In the genomic region with DNA sequence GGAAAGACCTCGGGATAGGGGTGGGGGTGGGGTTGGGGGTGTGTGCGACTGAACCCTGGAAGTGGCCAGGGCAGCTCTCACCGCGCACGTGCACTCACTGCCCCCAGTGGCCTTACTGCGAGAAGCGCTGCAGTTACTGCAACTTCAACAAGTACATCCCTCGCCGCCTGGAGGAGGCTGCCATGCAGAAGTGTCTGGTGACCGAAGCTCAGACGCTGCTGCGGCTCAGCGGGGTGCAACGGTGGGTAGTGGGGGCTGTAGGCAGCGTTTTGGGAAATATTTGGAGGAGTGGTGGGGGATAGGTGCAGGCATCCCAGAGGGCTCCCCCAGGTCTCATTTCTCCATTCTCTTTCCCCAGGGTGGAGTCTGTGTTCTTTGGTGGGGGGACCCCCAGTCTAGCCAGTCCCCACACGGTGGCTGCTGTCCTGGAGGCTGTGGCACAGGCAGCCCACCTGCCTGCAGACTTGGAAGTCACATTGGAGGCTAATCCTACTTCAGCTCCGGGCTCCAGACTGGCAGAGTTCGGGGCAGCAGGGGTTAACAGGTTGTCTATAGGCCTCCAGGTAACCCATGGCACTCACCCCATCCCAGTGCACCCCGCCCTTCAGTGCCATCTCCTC, we compare ENCODE assay signal across 8 cellular contexts. TPM values are rescaled to one million over a fixed set of nuclear protein-coding genes. Genes with fewer than 3 reads are reported as not detected.
A peak's percentile ranks its signal among the peaks of the same experiment; 100 is the strongest.
DNase-seq lines count a peak whose midpoint lies in the region; ATAC-seq and TF ChIP-seq lines count a peak whose summit lies in the region.

No MANE protein-coding gene starts in this region.

- H3K9me3 ChIP-seq in ES-I3 (ENCODE audit: control insufficient read depth, insufficient read depth, low read length) (no peaks in the 10 kb centered on the region), Peyer's patch (no peaks in the 10 kb centered on the region)

- peak overlapping the region; percentile 91 for H3K4me3 Mint-ChIP-seq in activated T-helper 1 cell treated with anti-CD3 and anti-CD28 coated beads, Interleukin-12 subunit alpha, Interleukin-12 subunit beta, Interleukin-2, Interleukin-4 antibody, amounts not matched to agents 30 ng/mL and 10 ng/mL and 1 ng/mL, durations not matched to agents 14 hours and 24 hours and 36 hours
- H3K4me3 Mint-ChIP-seq in natural killer cell treated with Interleukin-12 subunit alpha and Interleukin-12 subunit beta and Interleukin-15 and Interleukin-18, amount 100 ng/mL, for 72 hours: peak overlapping the region; percentile 84

- no peak for TF ChIP-seq POLR2A in Peyer's patch (IDR thresholded peaks at IDR 0.05)

- peak overlapping the region; percentile 89 for H2AFZ ChIP-seq in KMS-11 (ENCODE audit: low read depth)

- no peaks in the 10 kb centered on the region for H3K27me3 ChIP-seq in KMS-11 (ENCODE audit: insufficient read depth, low read depth)
- no peaks in the 10 kb centered on the region for H3K27me3 ChIP-seq in Peyer's patch

- intact Hi-C loops in activated T-helper 1 cell treated with anti-CD3 and anti-CD28 coated beads, Interleukin-12 subunit alpha, Interleukin-12 subunit beta, Interleukin-2, Interleukin-4 antibody, amounts not matched to agents 30 ng/mL and 10 ng/mL and 1 ng/mL, durations not matched to agents 14 hours and 24 hours and 36 hours (cut with micrococcal nuclease): loop anchor here (1.0 to 5.0 kb wide), 5 partner anchors 29 to 227 kb away; a partner anchor contains a TSS

- H3K4me1 ChIP-seq in ES-I3 (ENCODE audit: insufficient read depth, low read length) (peaks cover 6% of the 10 kb centered on the region; the same call in 1 of the 2 replicates), KMS-11 (ENCODE audit: low read depth, poor library complexity, severe bottlenecking) (peaks cover 26% of the 10 kb centered on the region), Peyer's patch (peaks cover 0 to 21% (median 5%) of the 10 kb centered on the region in 4 donors)

- peak overlapping the region; percentile 83; the same call in 1 of the 2 replicates for H3K9ac ChIP-seq in ES-I3 (ENCODE audit: low read depth, low read length)
- H3K9ac ChIP-seq in KMS-11: peak overlapping the region; percentile 78; the same call in 1 of the 2 replicates

- peaks cover 16% of the 10 kb centered on the region for H3K36me3 Mint-ChIP-seq in activated T-helper 1 cell treated with anti-CD3 and anti-CD28 coated beads, Interleukin-12 subunit alpha, Interleukin-12 subunit beta, Interleukin-2, Interleukin-4 antibody, amounts not matched to agents 30 ng/mL and 10 ng/mL and 1 ng/mL, durations not matched to agents 14 hours and 24 hours and 36 hours (ENCODE audit: low read depth)
- peaks cover 6% of the 10 kb centered on the region for H3K36me3 Mint-ChIP-seq in natural killer cell treated with Interleukin-12 subunit alpha and Interleukin-12 subunit beta and Interleukin-15 and Interleukin-18, amount 100 ng/mL, for 72 hours

- no peaks in the 10 kb centered on the region for H3K9me3 Mint-ChIP-seq in activated T-helper 1 cell treated with anti-CD3 and anti-CD28 coated beads, Interleukin-12 subunit alpha, Interleukin-12 subunit beta, Interleukin-2, Interleukin-4 antibody, amounts not matched to agents 30 ng/mL and 10 ng/mL and 1 ng/mL, durations not matched to agents 14 hours and 24 hours and 36 hours
- no peaks in the 10 kb centered on the region for H3K9me3 Mint-ChIP-seq in natural killer cell treated with Interleukin-12 subunit alpha and Interleukin-12 subunit beta and Interleukin-15 and Interleukin-18, amount 100 ng/mL, for 72 hours

- H3K36me3 ChIP-seq in ES-I3 (ENCODE audit: insufficient read depth, low read length) (peaks cover 9% of the 10 kb centered on the region; the same call in 1 of the 2 replicates), KMS-11 (ENCODE audit: insufficient read depth) (no peaks in the 10 kb centered on the region), Peyer's patch (peaks cover 0 to 21% (median 0%) of the 10 kb centered on the region in 3 donors)

- peak in 1 of 2 donors; percentile 45 for ATAC-seq in natural killer cell treated with Interleukin-12 subunit alpha and Interleukin-12 subunit beta and Interleukin-15 and Interleukin-18, amount 100 ng/mL, for 72 hours
- peak; percentile 30 for ATAC-seq in stimulated activated naive CD8-positive, alpha-beta T cell treated with anti-CD3 and anti-CD28 coated beads, Interleukin-15, Interleukin-2, amounts not matched to agents 100 U/mL and 50 U/mL, for 24 hours
- ATAC-seq in GM18873 (IDR thresholded peaks at IDR 0.05; ENCODE audit: low FRiP score, unreplicated experiment): no peak

- no peak; the same call in none of the 2 replicates for TF ChIP-seq CTCF in KMS-11 (conservative IDR thresholded peaks at IDR 0.05; ENCODE audit: low read depth, low read length)
- peak; percentile 22 to 67 (median 58) for TF ChIP-seq CTCF in Peyer's patch (IDR thresholded peaks at IDR 0.05)
- TF ChIP-seq CTCF in fibroblast of mammary gland (conservative IDR thresholded peaks at IDR 0.05; ENCODE audit: control insufficient read depth, insufficient read depth, low read depth, low read length): peak; percentile 48

- peak overlapping the region; percentile 37 for H3K27ac Mint-ChIP-seq in activated T-helper 1 cell treated with anti-CD3 and anti-CD28 coated beads, Interleukin-12 subunit alpha, Interleukin-12 subunit beta, Interleukin-2, Interleukin-4 antibody, amounts not matched to agents 30 ng/mL and 10 ng/mL and 1 ng/mL, durations not matched to agents 14 hours and 24 hours and 36 hours
- H3K27ac Mint-ChIP-seq in natural killer cell treated with Interleukin-12 subunit alpha and Interleukin-12 subunit beta and Interleukin-15 and Interleukin-18, amount 100 ng/mL, for 72 hours: peak overlapping the region; percentile 67 to 87

- H3K79me2 ChIP-seq in KMS-11 (ENCODE audit: insufficient read depth, low read depth): peaks cover 11% of the 10 kb centered on the region; the same call in 1 of the 2 replicates

- H3K4me1 Mint-ChIP-seq in activated T-helper 1 cell treated with anti-CD3 and anti-CD28 coated beads, Interleukin-12 subunit alpha, Interleukin-12 subunit beta, Interleukin-2, Interleukin-4 antibody, amounts not matched to agents 30 ng/mL and 10 ng/mL and 1 ng/mL, durations not matched to agents 14 hours and 24 hours and 36 hours (ENCODE audit: low read depth): peaks cover 27% of the 10 kb centered on the region
- H3K4me1 Mint-ChIP-seq in natural killer cell treated with Interleukin-12 subunit alpha and Interleukin-12 subunit beta and Interleukin-15 and Interleukin-18, amount 100 ng/mL, for 72 hours (ENCODE audit: low read depth in 2 of 2): peaks cover 26 to 28% of the 10 kb centered on the region in 2 donors

- H3K27me3 Mint-ChIP-seq in activated T-helper 1 cell treated with anti-CD3 and anti-CD28 coated beads, Interleukin-12 subunit alpha, Interleukin-12 subunit beta, Interleukin-2, Interleukin-4 antibody, amounts not matched to agents 30 ng/mL and 10 ng/mL and 1 ng/mL, durations not matched to agents 14 hours and 24 hours and 36 hours (ENCODE audit: insufficient read depth): peaks cover 6% of the 10 kb centered on the region
- peaks cover 0 to 3% of the 10 kb centered on the region in 2 donors for H3K27me3 Mint-ChIP-seq in natural killer cell treated with Interleukin-12 subunit alpha and Interleukin-12 subunit beta and Interleukin-15 and Interleukin-18, amount 100 ng/mL, for 72 hours

- peak overlapping the region; percentile 71; the same call in 1 of the 2 replicates for H3K27ac ChIP-seq in KMS-11
- peak overlapping the region; percentile 82 to 90 (median 90) for H3K27ac ChIP-seq in Peyer's patch

- peak overlapping the region; percentile 93 for H3K4me2 ChIP-seq in KMS-11

- DNase-seq in Peyer's patch (peak; percentile 79 to 91 (median 86)), fibroblast of mammary gland (ENCODE audit: low read depth) (peak; percentile 77)
- DNase-seq in activated T-helper 1 cell treated with anti-CD3 and anti-CD28 coated beads, Interleukin-12 subunit alpha, Interleukin-12 subunit beta, Interleukin-2, Interleukin-4 antibody, amounts not matched to agents 30 ng/mL and 10 ng/mL and 1 ng/mL, durations not matched to agents 14 hours and 24 hours and 36 hours (ENCODE audit: low spot score): peak; percentile 35
- DNase-seq in natural killer cell treated with Interleukin-12 subunit alpha and Interleukin-12 subunit beta and Interleukin-15 and Interleukin-18, amount 100 ng/mL, for 72 hours (ENCODE audit: low spot score): peak; percentile 62
- peak; percentile 72 for DNase-seq in stimulated activated naive CD8-positive, alpha-beta T cell treated with anti-CD3 and anti-CD28 coated beads, Interleukin-15, Interleukin-2, amounts not matched to agents 100 U/mL and 50 U/mL, for 24 hours

- H3K4me3 ChIP-seq in KMS-11 (IDR thresholded peaks at IDR 0.05; ENCODE audit: insufficient read depth, low read depth, low read length): peak overlapping the region; percentile 70
- peak overlapping the region; percentile 71 to 81 (median 73) for H3K4me3 ChIP-seq in Peyer's patch
- peak overlapping the region; percentile 89 for H3K4me3 ChIP-seq in fibroblast of mammary gland (ENCODE audit: control insufficient read depth, low read depth, low read length)

- no peaks in the 10 kb centered on the region for H4K20me1 ChIP-seq in KMS-11 (ENCODE audit: insufficient read depth)

RNA-seq across cellular contexts. Expression of a gene that starts 1.0 kb away (rescaled TPM):
- total RNA-seq in Peyer's patch: 10 to 100 TPM; 24.3 to 53.4 (median 39.5) TPM
- total RNA-seq in activated T-helper 1 cell treated with anti-CD3 and anti-CD28 coated beads, Interleukin-12 subunit alpha, Interleukin-12 subunit beta, Interleukin-2, Interleukin-4 antibody, amounts not matched to agents 30 ng/mL and 10 ng/mL and 1 ng/mL, durations not matched to agents 14 hours and 24 hours and 36 hours: 53.4 and 54.2 TPM in 2 replicates
- total RNA-seq in natural killer cell treated with Interleukin-12 subunit alpha and Interleukin-12 subunit beta and Interleukin-15 and Interleukin-18, amount 100 ng/mL, for 72 hours: 10 to 100 TPM; 34.3 to 54.2 TPM

RNA-seq across cellular contexts. Expression of a gene that starts 11.0 kb away (rescaled TPM):
- 10 to 100 TPM in 2 of 4 donors, 1 to 10 TPM in 2; 7.4 to 24.6 (median 14.7) TPM for total RNA-seq in Peyer's patch
- not detected in 2 replicates for total RNA-seq in activated T-helper 1 cell treated with anti-CD3 and anti-CD28 coated beads, Interleukin-12 subunit alpha, Interleukin-12 subunit beta, Interleukin-2, Interleukin-4 antibody, amounts not matched to agents 30 ng/mL and 10 ng/mL and 1 ng/mL, durations not matched to agents 14 hours and 24 hours and 36 hours
- total RNA-seq in natural killer cell treated with Interleukin-12 subunit alpha and Interleukin-12 subunit beta and Interleukin-15 and Interleukin-18, amount 100 ng/mL, for 72 hours: not detected

RNA-seq across cellular contexts. Expression of a gene that starts 28.6 kb away (rescaled TPM):
- total RNA-seq in Peyer's patch: 1 to 10 TPM in 1 of 4 donors, under 1 TPM in 1, not detected in 2; 0.53 to 1.1 TPM
- 2.6 and 3.8 TPM in 2 replicates for total RNA-seq in activated T-helper 1 cell treated with anti-CD3 and anti-CD28 coated beads, Interleukin-12 subunit alpha, Interleukin-12 subunit beta, Interleukin-2, Interleukin-4 antibody, amounts not matched to agents 30 ng/mL and 10 ng/mL and 1 ng/mL, durations not matched to agents 14 hours and 24 hours and 36 hours
- total RNA-seq in natural killer cell treated with Interleukin-12 subunit alpha and Interleukin-12 subunit beta and Interleukin-15 and Interleukin-18, amount 100 ng/mL, for 72 hours: 1 to 10 TPM; 1.1 to 2.8 TPM

RNA-seq across cellular contexts. Expression of a gene that starts 52.9 kb away (rescaled TPM):
- 10 to 100 TPM in 2 of 4 donors, 1 to 10 TPM in 2; 3.0 to 17.3 (median 13.0) TPM for total RNA-seq in Peyer's patch
- not detected in 2 replicates for total RNA-seq in activated T-helper 1 cell treated with anti-CD3 and anti-CD28 coated beads, Interleukin-12 subunit alpha, Interleukin-12 subunit beta, Interleukin-2, Interleukin-4 antibody, amounts not matched to agents 30 ng/mL and 10 ng/mL and 1 ng/mL, durations not matched to agents 14 hours and 24 hours and 36 hours
- not detected for total RNA-seq in natural killer cell treated with Interleukin-12 subunit alpha and Interleukin-12 subunit beta and Interleukin-15 and Interleukin-18, amount 100 ng/mL, for 72 hours

RNA-seq across cellular contexts. Expression of a gene that starts 53.6 kb away (rescaled TPM):
- total RNA-seq in Peyer's patch: 100 to 1,000 TPM; 143 to 278 (median 189) TPM
- 8.8 and 11.3 TPM in 2 replicates for total RNA-seq in activated T-helper 1 cell treated with anti-CD3 and anti-CD28 coated beads, Interleukin-12 subunit alpha, Interleukin-12 subunit beta, Interleukin-2, Interleukin-4 antibody, amounts not matched to agents 30 ng/mL and 10 ng/mL and 1 ng/mL, durations not matched to agents 14 hours and 24 hours and 36 hours
- total RNA-seq in natural killer cell treated with Interleukin-12 subunit alpha and Interleukin-12 subunit beta and Interleukin-15 and Interleukin-18, amount 100 ng/mL, for 72 hours: 10 to 100 TPM in 1 of 2 donors, 1 to 10 TPM in 1; 6.9 to 13.4 TPM

Comparison
In these comparisons a context has a peak if more than half of its experiments do, and no peak if none do; other contexts are left out.
1. DNase-seq: peak in every context shown above with its lines; median percentile 86 in Peyer's patch; 77 in fibroblast of mammary gland; 72 in stimulated activated naive CD8-positive, alpha-beta T cell treated with anti-CD3 and anti-CD28 coated beads, Interleukin-15, Interleukin-2, amounts not matched to agents 100 U/mL and 50 U/mL, for 24 hours; 62 in natural killer cell treated with Interleukin-12 subunit alpha and Interleukin-12 subunit beta and Interleukin-15 and Interleukin-18, amount 100 ng/mL, for 72 hours; 35 in activated T-helper 1 cell treated with anti-CD3 and anti-CD28 coated beads, Interleukin-12 subunit alpha, Interleukin-12 subunit beta, Interleukin-2, Interleukin-4 antibody, amounts not matched to agents 30 ng/mL and 10 ng/mL and 1 ng/mL, durations not matched to agents 14 hours and 24 hours and 36 hours.